ENCODE assay signal across 8 cellular contexts in genomic region chr5:39424751-39425524, GRCh38. TPM values are rescaled to one million over a fixed set of nuclear protein-coding genes. Genes with fewer than 3 reads are reported as not detected.
DNase-seq lines count a peak whose midpoint lies in the region; ATAC-seq, FAIRE-seq and TF ChIP-seq lines count a peak whose summit lies in the region.

Gene DAB2, minus strand, starts transcription at chr5:39424980. Its CDS starts 30,660 bp downstream, at chr5:39394320.

- H2AFZ ChIP-seq in keratinocyte (ENCODE audit: control insufficient read depth, low read length): peak within 1 kb of the TSS; percentile 89

- in situ Hi-C loops in GM13977 (cut with MboI; ENCODE audit: low pct_unique_long_range_greater_than_20kb, low sequenced_read_pairs, unreplicated experiment): no loop called here

- no peaks in the 10 kb centered on the region for H4K20me1 ChIP-seq in keratinocyte (ENCODE audit: control insufficient read depth, extremely low read depth, insufficient read depth, low read length)

- TF ChIP-seq CTCF in GM13977 (IDR thresholded peaks at IDR 0.05; ENCODE audit: extremely low read depth, insufficient read depth, missing control alignments): peak; percentile 9
- TF ChIP-seq CTCF in colonic mucosa (IDR thresholded peaks at IDR 0.05): peak; percentile 41
- peak; percentile 35 to 43 (median 43) for TF ChIP-seq CTCF in keratinocyte (optimal IDR thresholded peaks at IDR 0.05 in 1 of 3, IDR thresholded peaks at IDR 0.05 in 1 of 3, conservative IDR thresholded peaks at IDR 0.05 in 1 of 3; ENCODE audit: extremely low read depth in 1 of 3, insufficient read depth in 2 of 3, low read length in 3 of 3)
- peak in 10 of 11 experiments; percentile 23 to 70 (median 56) for TF ChIP-seq CTCF in spleen (IDR thresholded peaks at IDR 0.05 in 8 of 11, conservative IDR thresholded peaks at IDR 0.05 in 3 of 11)

- peak in 1 of 3 donors; percentile 72 for TF ChIP-seq POLR2A in spleen (IDR thresholded peaks at IDR 0.05)

- intact Hi-C loops in colonic mucosa (cut with DNase I): no loop called here
- intact Hi-C loops in spleen (cut with DNase I; ENCODE audit: low total_unique reads): no loop called here

- ATAC-seq in HG03108 (IDR thresholded peaks at IDR 0.05; ENCODE audit: unreplicated experiment): no peak

- peak within 1 kb of the TSS; percentile 80 for H3K27ac ChIP-seq in colonic mucosa
- H3K27ac ChIP-seq in keratinocyte (ENCODE audit: control insufficient read depth, insufficient read depth, low read length): peak within 1 kb of the TSS; percentile 53
- H3K27ac ChIP-seq in spleen: peak within 1 kb of the TSS; percentile 58 to 88 (median 82)

- H3K9ac ChIP-seq in colonic mucosa (ENCODE audit: low read depth in 2 of 2, low read length in 2 of 2) (peak within 1 kb of the TSS; percentile 53 to 91), keratinocyte (ENCODE audit: control insufficient read depth, extremely low read depth, insufficient read depth, low read length) (peak within 1 kb of the TSS; percentile 74)

- WGBS in spleen, 5 donors: 1 to 2% (median 1%) methylated on average over 51 of the region's 51 CpGs

- peaks cover 6% of the 10 kb centered on the region for H3K79me2 ChIP-seq in keratinocyte (ENCODE audit: control insufficient read depth, insufficient read depth, low read length)

- no peak for DNase-seq in GM13977 (ENCODE audit: low spot score)
- DNase-seq in LoVo (ENCODE audit: low spot score): peak; percentile 37
- DNase-seq in activated CD4-positive, alpha-beta T cell treated with anti-CD3 and anti-CD28 coated beads for 4 hours: peak; percentile 5 to 15
- peak; percentile 86 for DNase-seq in colonic mucosa
- DNase-seq in keratinocyte (ENCODE audit: low read depth, low spot score): peak; percentile 21
- DNase-seq in spleen: peak; percentile 91
- no peak for DNase-seq in NCI-H1105 treated with DMSO at 0.1 percent for 48 hours (lab: John Stamatoyannopoulos, UW)

- H3K36me3 ChIP-seq in colonic mucosa: no peaks in the 10 kb centered on the region
- no peaks in the 10 kb centered on the region for H3K36me3 ChIP-seq in keratinocyte (ENCODE audit: control insufficient read depth in 2 of 2, extremely low read depth in 1 of 2, insufficient read depth in 2 of 2, low read length in 2 of 2)
- no peaks in the 10 kb centered on the region for H3K36me3 ChIP-seq in spleen

- H3K27me3 ChIP-seq in colonic mucosa: no peaks in the 10 kb centered on the region
- H3K27me3 ChIP-seq in keratinocyte (ENCODE audit: control insufficient read depth, extremely low read depth, insufficient read depth, low read length): no peaks in the 10 kb centered on the region
- H3K27me3 ChIP-seq in spleen (replicated peaks in 1 of 7): peaks cover 0 to 42% (median 5%) of the 10 kb centered on the region in 7 donors

- H3K4me2 ChIP-seq in keratinocyte (ENCODE audit: control insufficient read depth, extremely low read depth, insufficient read depth, low read depth, low read length): peak within 1 kb of the TSS; percentile 75

- peak; percentile 17 for FAIRE-seq in keratinocyte (lab: Jason Lieb, UNC)

- H3K9me3 ChIP-seq in colonic mucosa (no peaks in the 10 kb centered on the region), keratinocyte (ENCODE audit: control insufficient read depth, low read depth, low read length) (no peaks in the 10 kb centered on the region), spleen (no peaks in the 10 kb centered on the region)

- H3K4me1 ChIP-seq in colonic mucosa: no peaks in the 10 kb centered on the region
- H3K4me1 ChIP-seq in keratinocyte (ENCODE audit: control insufficient read depth, extremely low read depth, insufficient read depth, low read length): peaks cover 42% of the 10 kb centered on the region
- peaks cover 3 to 75% (median 40%) of the 10 kb centered on the region in 6 donors for H3K4me1 ChIP-seq in spleen

- dilution Hi-C loops in keratinocyte (cut with MboI; ENCODE audit: extremely low pct_ligation_motif_present, low sequenced_read_pairs): no loop called here

- peak within 1 kb of the TSS; percentile 63 for H3K4me3 ChIP-seq in colonic mucosa
- peak within 1 kb of the TSS; percentile 57 to 86 (median 59) for H3K4me3 ChIP-seq in keratinocyte (ENCODE audit: control insufficient read depth in 2 of 3, extremely low read depth in 1 of 3, insufficient read depth in 2 of 3, low read depth in 1 of 3, low read length in 3 of 3)
- H3K4me3 ChIP-seq in spleen: peak within 1 kb of the TSS; percentile 40 to 71 (median 54)

- no peaks in the 10 kb centered on the region for H3K9me1 ChIP-seq in keratinocyte (ENCODE audit: control insufficient read depth, extremely low read depth, insufficient read depth, low read length)

RNA-seq across cellular contexts. Expression of gene DAB2, which starts in this region (rescaled TPM):
- total RNA-seq in colonic mucosa (10 to 100 TPM; 43.7 to 46.4 TPM), spleen (100 to 1,000 TPM in 6 of 7 donors, 10 to 100 TPM in 1; 62.9 to 206 (median 135) TPM)
- polyA plus RNA-seq in keratinocyte (7.5 to 14.4 TPM (median 10.4 TPM) in 3 replicates), spleen (10 to 100 TPM; 19.4 to 44.7 (median 21.6) TPM)
- polyA plus RNA-seq in keratinocyte (2011; ENCODE audit: low read depth): 2.2 TPM
- polyA plus RNA-seq in keratinocyte (2011; cell fraction: cytosol; rRNA removed): 8.4 and 12.5 TPM in 2 replicates
- polyA plus RNA-seq in keratinocyte (2011; cell fraction: nucleus; rRNA removed): 16.7 and 18.7 TPM in 2 replicates
- 1.5 and 11.8 TPM in 2 replicates for polyA plus RNA-seq in keratinocyte (2012; ENCODE audit: low replicate concordance)
- polyA minus RNA-seq in keratinocyte: 8.8 to 17.2 TPM (median 8.9 TPM) in 3 replicates
- polyA minus RNA-seq in keratinocyte (2011; cell fraction: cytosol; rRNA and poly(A)+ RNA removed): 7.9 TPM
- 13.3 and 21.8 TPM in 2 replicates for polyA minus RNA-seq in keratinocyte (2011; cell fraction: nucleus; rRNA and poly(A)+ RNA removed)

Comparison
In these comparisons a context has a peak if more than half of its experiments do, and no peak if none do; other contexts are left out.
1. DNase-seq: peak in LoVo (single experiment), activated CD4-positive, alpha-beta T cell treated with anti-CD3 and anti-CD28 coated beads for 4 hours (2 of 2), colonic mucosa (single experiment), keratinocyte (single experiment) and spleen (single experiment); none in GM13977 (single experiment) and NCI-H1105 treated with DMSO at 0.1 percent for 48 hours (single experiment).
2. Peak in every context shown above with its lines, with median percentiles within 50 percentile points of each other: CTCF ChIP-seq, H3K27ac ChIP-seq and H3K4me3 ChIP-seq.